Comparison of ENCODE assay signal across 13 cellular contexts in the genomic region with DNA sequence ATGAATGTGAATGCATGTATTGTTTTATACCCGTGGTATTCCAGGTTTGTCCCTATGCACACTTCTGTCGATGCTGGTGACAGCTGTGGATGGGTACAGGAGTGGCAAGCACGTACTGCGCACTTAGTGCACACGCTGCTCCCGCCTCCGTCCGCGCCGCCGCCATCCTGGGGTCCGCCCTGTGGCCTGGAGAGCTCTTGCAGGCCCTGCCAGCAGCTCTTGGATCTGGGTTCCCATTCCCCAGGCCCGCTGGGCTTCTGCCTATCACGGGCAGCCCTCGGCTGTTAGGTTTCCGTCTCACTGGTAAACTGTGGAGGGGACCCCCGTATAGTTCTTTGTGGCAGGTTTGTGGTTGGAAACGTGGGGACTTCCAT. TPM values are rescaled to one million over a fixed set of nuclear protein-coding genes. Genes with fewer than 3 reads are reported as not detected.
A peak's percentile ranks its signal among the peaks of the same experiment; 100 is the strongest.
DNase-seq lines count a peak whose midpoint lies in the region; ATAC-seq, FAIRE-seq and TF ChIP-seq lines count a peak whose summit lies in the region.
"Had no signal": no experiment of that assay in that cellular context is flagged by ENCODE, and none has a peak within 500 bp of the region (broad histone marks: within the 10 kb centered on the region; RNA-seq: fewer than 3 reads in every experiment).

No MANE protein-coding gene starts in this region.

- peaks cover 23% of the 10 kb centered on the region for H3K4me1 Mint-ChIP-seq in glutamatergic neuron (ENCODE audit: low read depth, unreplicated experiment)

- 26 to 33% methylated on average over 10 to 16 of the region's 18 CpGs for WGBS in lower leg skin, 2 donors

- CTCF ChIA-PET in AG04450 (lab: Charles Lee), result interaction anchor here (1.5 to 1.8 kb wide), 2 partner anchors 10 to 136 kb away, joined by 6 to 7 read pairs; no protein-coding TSS in a partner anchor

- H3K36me3 Mint-ChIP-seq in glutamatergic neuron (ENCODE audit: unreplicated experiment), result no peaks in the 10 kb centered on the region

- peak overlapping the region; percentile 38 for H3K4me3 Mint-ChIP-seq in glutamatergic neuron (ENCODE audit: unreplicated experiment)

- no peak overlapping the region for H3K27ac Mint-ChIP-seq in glutamatergic neuron (ENCODE audit: unreplicated experiment)

- no peaks in the 10 kb centered on the region for H3K27me3 ChIP-seq in AG04450 (ENCODE audit: control insufficient read depth, insufficient read depth, low read length)
- H3K27me3 ChIP-seq in ascending aorta, result no peaks in the 10 kb centered on the region
- H3K27me3 ChIP-seq in parathyroid adenoma (ENCODE audit: control insufficient read depth, insufficient read depth, low read length), result no peaks in the 10 kb centered on the region

- ATAC-seq in GM19395 (IDR thresholded peaks at IDR 0.05; ENCODE audit: unreplicated experiment), result no peak

- no peak overlapping the region for H2AFZ ChIP-seq in parathyroid adenoma

- H3K4me1 ChIP-seq in ascending aorta (peaks cover 34 to 63% of the 10 kb centered on the region in 2 donors), parathyroid adenoma (peaks cover 26% of the 10 kb centered on the region)

- TF ChIP-seq POLR2A in lower leg skin (IDR thresholded peaks at IDR 0.05), result no peak

- no peaks in the 10 kb centered on the region for H3K36me3 ChIP-seq in ascending aorta
- H3K36me3 ChIP-seq in parathyroid adenoma (ENCODE audit: control insufficient read depth, insufficient read depth, low read length), result no peaks in the 10 kb centered on the region

- intact Hi-C loops in ascending aorta (cut with DNase I) (no loop called here), lower leg skin (cut with DNase I; ENCODE audit: low total_unique reads) (no loop called here)

- no peak overlapping the region for H3K9ac ChIP-seq in parathyroid adenoma

- TF ChIP-seq CTCF in AG04450 (IDR thresholded peaks at IDR 0.05; ENCODE audit: low read depth, low read length) (no peak), ascending aorta (IDR thresholded peaks at IDR 0.05) (no peak), glutamatergic neuron (IDR thresholded peaks at IDR 0.05; ENCODE audit: partially characterized antibody, unreplicated experiment) (no peak), parathyroid adenoma (IDR thresholded peaks at IDR 0.05) (no peak), lower leg skin (IDR thresholded peaks at IDR 0.05) (no peak)

- peak overlapping the region; percentile 62 for H3K4me2 ChIP-seq in parathyroid adenoma (ENCODE audit: low read length)

- peaks cover 5% of the 10 kb centered on the region for H3K9me3 Mint-ChIP-seq in glutamatergic neuron (ENCODE audit: unreplicated experiment)

- H3K4me3 ChIP-seq in AG04450 (ENCODE audit: low read depth, low read length) (peak overlapping the region; percentile 41), ascending aorta (peak overlapping the region; percentile 43 to 98), parathyroid adenoma (ENCODE audit: low read depth, low read length) (peak overlapping the region; percentile 27), lower leg skin (ENCODE audit: low read depth, poor library complexity, severe bottlenecking) (no peak overlapping the region)

- H3K27ac ChIP-seq in AG04450 (ENCODE audit: low read depth, low read length) (peak overlapping the region; percentile 31), ascending aorta (peak overlapping the region; percentile 83 to 90), parathyroid adenoma (peak overlapping the region; percentile 33)

- H3K79me2 ChIP-seq in parathyroid adenoma, result peaks cover 84% of the 10 kb centered on the region

- peaks cover 6% of the 10 kb centered on the region for H3K27me3 Mint-ChIP-seq in glutamatergic neuron (ENCODE audit: unreplicated experiment)

- POLR2A ChIA-PET in AG04450 (lab: Yijun Ruan, JAX), result interaction anchor here (0.5 to 0.6 kb wide), 2 partner anchors 43 to 139 kb away, joined by 3 to 5 read pairs; no protein-coding TSS in a partner anchor

- no peak for FAIRE-seq in urothelium cell line (lab: Jason Lieb, UNC)
- FAIRE-seq: GM12878 had no signal

- no peak for DNase-seq in AG04450 (ENCODE audit: low read depth, low spot score)
- no peak for DNase-seq in ascending aorta (ENCODE audit: low spot score in 2 of 2)
- no peak for DNase-seq in glutamatergic neuron
- no peak for DNase-seq in lower leg skin (ENCODE audit: low spot score in 2 of 2)
- no peak for DNase-seq in hippocampal formation (lab: John Stamatoyannopoulos, UW)
- no peak for DNase-seq in urothelium cell line (ENCODE audit: low spot score)
- DNase-seq: NCI-H526 treated with DMSO at 0.1 percent for 48 hours, T-helper 1 cell had no signal

- H3K9me3 ChIP-seq in AG04450 (ENCODE audit: control insufficient read depth, insufficient read depth, low read length), result no peaks in the 10 kb centered on the region
- H3K9me3 ChIP-seq in ascending aorta, result no peaks in the 10 kb centered on the region
- no peaks in the 10 kb centered on the region for H3K9me3 ChIP-seq in parathyroid adenoma (ENCODE audit: control insufficient read depth, low read length)

RNA-seq across cellular contexts. Expression of a gene that starts 4.0 kb away (rescaled TPM):
- polyA plus RNA-seq in AG04450 (2011; rRNA removed), result 8.9 and 17.2 TPM in 2 replicates
- polyA minus RNA-seq in AG04450 (2011; rRNA and poly(A)+ RNA removed), result 15.2 and 22.2 TPM in 2 replicates
- total RNA-seq in ascending aorta (178 TPM), glutamatergic neuron (ENCODE audit: unreplicated experiment) (32.4 TPM), lower leg skin (10 to 100 TPM; 42.5 to 63.8 (median 56.5) TPM)

RNA-seq across cellular contexts. Expression of a gene that starts 35.8 kb away (rescaled TPM):
- polyA plus RNA-seq in AG04450 (2011; rRNA removed), result 317 and 392 TPM in 2 replicates
- 348 and 444 TPM in 2 replicates for polyA minus RNA-seq in AG04450 (2011; rRNA and poly(A)+ RNA removed)
- total RNA-seq in ascending aorta (559 TPM), glutamatergic neuron (ENCODE audit: unreplicated experiment) (258 TPM), lower leg skin (100 to 1,000 TPM; 329 to 533 (median 387) TPM)

RNA-seq across cellular contexts. Expression of a gene that starts 37.7 kb away (rescaled TPM):
- not detected in 2 replicates for polyA plus RNA-seq in AG04450 (2011; rRNA removed)
- not detected in 2 replicates for polyA minus RNA-seq in AG04450 (2011; rRNA and poly(A)+ RNA removed)
- total RNA-seq in ascending aorta (7.1 TPM), glutamatergic neuron (ENCODE audit: unreplicated experiment) (not detected), lower leg skin (100 to 1,000 TPM in 1 of 4 donors, 10 to 100 TPM in 3; 74.3 to 105 (median 84.2) TPM)
- total RNA-seq: M059J, renal cortical epithelial cell had no signal

Comparison
In these comparisons a context has a peak if more than half of its experiments do, and no peak if none do; other contexts are left out.
1. H3K27ac ChIP-seq: peak in every context shown above with its lines; median percentile 86 in ascending aorta; 33 in parathyroid adenoma; 31 in AG04450.